ENCODE assay signal across 8 cellular contexts in the genomic region with DNA sequence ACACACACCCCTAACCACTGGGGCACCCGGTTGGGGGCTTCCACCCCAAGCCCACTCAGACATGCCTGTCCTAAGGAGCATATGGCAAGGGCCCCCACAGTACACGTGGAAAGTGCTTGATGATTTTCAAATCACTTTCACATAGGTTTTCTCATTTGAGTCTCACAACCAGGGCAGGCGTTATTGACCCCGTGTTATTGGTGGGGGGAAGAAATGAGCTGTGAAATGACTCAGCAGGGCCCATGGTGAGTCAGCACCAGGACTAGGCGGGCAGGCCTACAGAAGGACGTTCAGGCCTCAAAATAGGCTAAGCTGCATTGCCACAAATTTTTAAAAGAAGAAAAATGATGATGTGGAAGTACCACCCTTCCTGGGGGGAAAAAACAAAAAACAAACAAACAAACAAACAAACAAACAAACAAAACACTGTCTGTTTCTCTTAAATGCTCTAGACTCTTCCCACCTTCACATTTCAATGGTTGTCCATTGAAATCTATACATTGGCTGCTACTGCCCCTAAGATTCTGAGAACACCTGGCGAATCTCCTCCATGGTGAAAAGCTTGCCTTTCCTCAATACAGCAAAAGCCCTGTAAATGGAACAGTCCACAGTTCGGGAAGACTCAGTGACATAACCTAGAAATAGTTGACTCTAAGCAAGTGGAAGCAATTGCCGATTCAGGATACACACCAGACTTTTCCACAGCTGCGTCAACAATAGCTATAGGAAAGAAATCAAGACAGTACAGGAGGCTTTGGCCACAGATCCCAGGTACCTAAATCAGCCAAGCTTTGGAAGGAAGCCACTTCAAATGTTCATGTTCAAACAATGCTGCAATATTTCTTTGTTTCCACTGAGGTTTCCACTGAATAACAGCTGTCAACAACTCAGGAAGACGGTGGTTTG.
A peak's percentile ranks its signal among the peaks of the same experiment; 100 is the strongest.
DNase-seq lines count a peak whose midpoint lies in the region; ATAC-seq and TF ChIP-seq lines count a peak whose summit lies in the region.

No MANE protein-coding gene starts in this region.

- H3K27me3 ChIP-seq in heart right ventricle (no peaks in the 10 kb centered on the region), fibroblast of lung (ENCODE audit: control insufficient read depth, insufficient read depth, low read length) (no peaks in the 10 kb centered on the region)

- TF ChIP-seq CTCF in heart right ventricle (IDR thresholded peaks at IDR 0.05), result no peak
- TF ChIP-seq CTCF in fibroblast of lung (conservative IDR thresholded peaks at IDR 0.05 in 1 of 2, IDR thresholded peaks at IDR 0.05 in 1 of 2; ENCODE audit: low read depth in 1 of 2, low read length in 2 of 2), result no peak

- H3K27ac ChIP-seq in heart right ventricle (peak overlapping the region in 8 of 10 donors; percentile 13 to 76 (median 53)), fibroblast of lung (ENCODE audit: insufficient read depth, low read length) (no peak overlapping the region)

- intact Hi-C loops in heart right ventricle (cut with DNase I), result loop anchor here in 2 of 10 donors (10.0 kb wide), 2 partner anchors 169 to 181 kb away; no protein-coding TSS in a partner anchor
- intact Hi-C loops in Right ventricle myocardium inferior (cut with DNase I), result no loop called here

- H3K4me1 ChIP-seq in heart right ventricle (peaks cover 7 to 63% (median 32%) of the 10 kb centered on the region in 9 donors), fibroblast of lung (ENCODE audit: control insufficient read depth, extremely low read depth, insufficient read depth, low read length) (peaks cover 5% of the 10 kb centered on the region)

- DNase-seq in heart right ventricle (peak in 1 of 2 donors; percentile 46), Right ventricle myocardium inferior (ENCODE audit: missing footprints) (no peak), SHP77 (lab: John Stamatoyannopoulos, UW) (peak; percentile 86 to 92), fibroblast of lung (ENCODE audit: low read depth in 2 of 2) (peak; percentile 59 to 85), iPS-NIHi7 (ENCODE audit: extremely low spot score) (no peak), occipital lobe (lab: John Stamatoyannopoulos, UW) (no peak)
- peak; percentile 19 for DNase-seq in stimulated activated CD8-positive, alpha-beta memory T cell treated with anti-CD3 and anti-CD28 coated beads, Interleukin-12 subunit alpha, Interleukin-12 subunit beta, amount 100 ng/mL, for 4 hours (ENCODE audit: low read depth)

- no peaks in the 10 kb centered on the region for H4K20me1 ChIP-seq in fibroblast of lung (ENCODE audit: control insufficient read depth, extremely low read depth, insufficient read depth, low read length)

- H3K9ac ChIP-seq in fibroblast of lung (ENCODE audit: insufficient read depth, low read length), result no peak overlapping the region

- no peaks in the 10 kb centered on the region for H3K36me3 ChIP-seq in heart right ventricle
- H3K36me3 ChIP-seq in fibroblast of lung (ENCODE audit: control insufficient read depth, insufficient read depth, low read length), result no peaks in the 10 kb centered on the region

- H3K9me3 ChIP-seq in heart right ventricle, result no peaks in the 10 kb centered on the region
- H3K9me3 ChIP-seq in fibroblast of lung (ENCODE audit: control insufficient read depth, insufficient read depth, low read depth, low read length), result no peaks in the 10 kb centered on the region

- 55 to 68% methylated on average over 11 of the region's 11 CpGs for WGBS in heart right ventricle, 2 donors

- no peak overlapping the region for H2AFZ ChIP-seq in fibroblast of lung (ENCODE audit: low read length)

- no peak overlapping the region for H3K4me2 ChIP-seq in fibroblast of lung (ENCODE audit: extremely low read depth, insufficient read depth, low read length)

- ATAC-seq in heart right ventricle, result peak in 6 of 8 donors; percentile 3 to 56 (median 37)
- no peak for ATAC-seq in Right ventricle myocardium inferior
- no peak for ATAC-seq in GM19455 (IDR thresholded peaks at IDR 0.05; ENCODE audit: unreplicated experiment)

- H3K4me3 ChIP-seq in heart right ventricle (no peak overlapping the region), fibroblast of lung (replicated peaks in 1 of 4; ENCODE audit: control extremely low read depth in 1 of 4, insufficient read depth in 1 of 4, low read depth in 3 of 4, low read length in 4 of 4) (no peak overlapping the region)

- H3K79me2 ChIP-seq in fibroblast of lung (ENCODE audit: control insufficient read depth, insufficient read depth, low read length), result no peaks in the 10 kb centered on the region

Comparison
In these comparisons a context has a peak if more than half of its experiments do, and no peak if none do; other contexts are left out.
1. ATAC-seq: peak in heart right ventricle (6 of 8); none in Right ventricle myocardium inferior (single experiment) and GM19455 (single experiment).
2. DNase-seq: peak in SHP77 (2 of 2), fibroblast of lung (2 of 2) and stimulated activated CD8-positive, alpha-beta memory T cell treated with anti-CD3 and anti-CD28 coated beads, Interleukin-12 subunit alpha, Interleukin-12 subunit beta, amount 100 ng/mL, for 4 hours (single experiment); none in Right ventricle myocardium inferior (single experiment), iPS-NIHi7 (single experiment) and occipital lobe (single experiment).